In genomic region chr3:107987036-107987557, GRCh38 we compare ENCODE assay signal across 8 cellular contexts.
DNase-seq lines count a peak whose midpoint lies in the region; ATAC-seq and TF ChIP-seq lines count a peak whose summit lies in the region.
"Had no signal": no experiment of that assay in that cellular context is flagged by ENCODE, and none has a peak within 500 bp of the region (broad histone marks: within the 10 kb centered on the region; RNA-seq: fewer than 3 reads in every experiment).

No MANE protein-coding gene starts in this region.

- H3K27me3 ChIP-seq in upper lobe of left lung: no peaks in the 10 kb centered on the region

- no peak overlapping the region for H3K4me3 ChIP-seq in upper lobe of left lung

- peak; percentile 21 to 92 (median 74) for TF ChIP-seq EP300 in upper lobe of left lung (IDR thresholded peaks at IDR 0.05)

- TF ChIP-seq POLR2A in upper lobe of left lung (IDR thresholded peaks at IDR 0.05): no peak

- no peaks in the 10 kb centered on the region for H3K9me3 ChIP-seq in upper lobe of left lung

- no peaks in the 10 kb centered on the region for H3K36me3 ChIP-seq in upper lobe of left lung

- peak overlapping the region; percentile 73 to 77 (median 74) for H3K27ac ChIP-seq in upper lobe of left lung

- WGBS in upper lobe of left lung, 2 donors: 7 to 14% methylated on average over 7 of the region's 7 CpGs

- ATAC-seq in left lobe of liver: peak; percentile 91
- ATAC-seq in upper lobe of left lung (ENCODE audit: low FRiP score in 2 of 2): peak; percentile 68 to 87
- no peak for ATAC-seq in GM19328 (IDR thresholded peaks at IDR 0.05; ENCODE audit: unreplicated experiment)
- ATAC-seq in GM19324 (IDR thresholded peaks at IDR 0.05; ENCODE audit: low FRiP score, unreplicated experiment): no peak

- peak; percentile 81 for DNase-seq in LHCN-M2 (ENCODE audit: low read depth)
- DNase-seq in astrocyte of the hippocampus (ENCODE audit: low read depth, low spot score): peak; percentile 96
- peak; percentile 86 for DNase-seq in left lobe of liver (ENCODE audit: low spot score)
- DNase-seq in upper lobe of left lung: peak in 1 of 2 donors; percentile 86
- DNase-seq in activated CD4-positive, alpha-beta T cell treated with anti-CD3 and anti-CD28 coated beads, Interleukin-2, amount 50 U/mL, for 48 hours: no peak
- DNase-seq: activated naive CD8-positive, alpha-beta T cell treated with anti-CD3 and anti-CD28 coated beads, Interleukin-2, amount 10 ng/mL, durations not matched to agents 7 days and 5 days had no signal

- TF ChIP-seq CTCF in upper lobe of left lung (IDR thresholded peaks at IDR 0.05): no peak

- peaks cover 29 to 43% (median 34%) of the 10 kb centered on the region in 4 donors for H3K4me1 ChIP-seq in upper lobe of left lung

Comparison
In these comparisons a context has a peak if more than half of its experiments do, and no peak if none do; other contexts are left out.
1. DNase-seq: peak in LHCN-M2 (single experiment), astrocyte of the hippocampus (single experiment) and left lobe of liver (single experiment); none in activated CD4-positive, alpha-beta T cell treated with anti-CD3 and anti-CD28 coated beads, Interleukin-2, amount 50 U/mL, for 48 hours (0 of 2).
2. ATAC-seq: peak in left lobe of liver (single experiment) and upper lobe of left lung (2 of 2); none in GM19328 (single experiment) and GM19324 (single experiment).